Comparison of ENCODE assay signal across 10 cellular contexts in genomic region chr17:28613916-28614315, GRCh38. TPM values are rescaled to one million over a fixed set of nuclear protein-coding genes. Genes with fewer than 3 reads are reported as not detected.
DNase-seq lines count a peak whose midpoint lies in the region; ATAC-seq and TF ChIP-seq lines count a peak whose summit lies in the region.
"Had no signal": no experiment of that assay in that cellular context is flagged by ENCODE, and none has a peak within 500 bp of the region (broad histone marks: within the 10 kb centered on the region; RNA-seq: fewer than 3 reads in every experiment).

RSKR (minus strand) TSS chr17:28614185; CDS start chr17:28614161, 24 bp downstream.

- no peak for ATAC-seq in naive thymus-derived CD8-positive, alpha-beta T cell

- H3K4me3 ChIP-seq in CD8-positive, alpha-beta memory T cell (ENCODE audit: low read length): no peak within 1 kb of the TSS
- no peak within 1 kb of the TSS for H3K4me3 ChIP-seq in Karpas-422 (ENCODE audit: low read length)
- H3K4me3 ChIP-seq: body of pancreas had no signal

- H3K27ac ChIP-seq in CD8-positive, alpha-beta memory T cell (ENCODE audit: low read depth, low read length): no peak within 1 kb of the TSS
- H3K27ac ChIP-seq in Karpas-422 (ENCODE audit: low read length) (no peak within 1 kb of the TSS), cingulate gyrus (ENCODE audit: low read depth, low read length) (peak within 1 kb of the TSS; percentile 78)
- H3K27ac ChIP-seq: body of pancreas had no signal

- H3K36me3 ChIP-seq in CD8-positive, alpha-beta memory T cell (ENCODE audit: insufficient read depth, low read length): peaks cover 31% of the 10 kb centered on the region
- H3K36me3 ChIP-seq in Karpas-422 (ENCODE audit: insufficient read depth, low read length): peaks cover 52% of the 10 kb centered on the region

- no peaks in the 10 kb centered on the region for H3K9me2 ChIP-seq in Karpas-422 (replicated peaks; ENCODE audit: insufficient read depth, low read length)

- no peak within 1 kb of the TSS for H3K4me2 ChIP-seq in Karpas-422 (ENCODE audit: low read depth, low read length, poor library complexity, severe bottlenecking)

- POLR2A ChIA-PET in CD8-positive, alpha-beta memory T cell (lab: Charles Lee): interaction anchor here (1.2 kb wide), 1 partner anchor 14 kb away, joined by 3 read pairs; no protein-coding TSS in a partner anchor
- POLR2A ChIA-PET in naive thymus-derived CD8-positive, alpha-beta T cell (lab: Charles Lee): no interaction called here

- no peak within 1 kb of the TSS for H3K9ac ChIP-seq in Karpas-422 (ENCODE audit: low read length)

- peak within 1 kb of the TSS in 6 of 8 donors; percentile 29 to 80 (median 59) for H3K27ac Mint-ChIP-seq in CD8-positive, alpha-beta memory T cell
- H3K27ac Mint-ChIP-seq in nephron progenitor cell: peak within 1 kb of the TSS; percentile 64
- H3K27ac Mint-ChIP-seq in naive thymus-derived CD8-positive, alpha-beta T cell: peak within 1 kb of the TSS in 5 of 10 donors; percentile 63 to 74 (median 64)

- H3K9me3 ChIP-seq in CD8-positive, alpha-beta memory T cell (ENCODE audit: low read length): no peaks in the 10 kb centered on the region
- H3K9me3 ChIP-seq in Karpas-422 (ENCODE audit: low read length): no peaks in the 10 kb centered on the region
- H3K9me3 ChIP-seq: body of pancreas had no signal

- peaks cover 0 to 6% (median 0%) of the 10 kb centered on the region in 3 donors for H3K4me1 Mint-ChIP-seq in CD8-positive, alpha-beta memory T cell
- H3K4me1 Mint-ChIP-seq in nephron progenitor cell: no peaks in the 10 kb centered on the region
- peaks cover 0 to 18% (median 8%) of the 10 kb centered on the region in 4 donors for H3K4me1 Mint-ChIP-seq in naive thymus-derived CD8-positive, alpha-beta T cell

- no peaks in the 10 kb centered on the region for H3K4me1 ChIP-seq in CD8-positive, alpha-beta memory T cell (ENCODE audit: insufficient read depth, low read length)
- no peaks in the 10 kb centered on the region; the same call in 1 of the 2 replicates for H3K4me1 ChIP-seq in Karpas-422 (ENCODE audit: low read length)
- H3K4me1 ChIP-seq: body of pancreas had no signal

- no peak within 1 kb of the TSS for H2AFZ ChIP-seq in Karpas-422 (ENCODE audit: low read length)

- H3K4me3 Mint-ChIP-seq in CD8-positive, alpha-beta memory T cell: no peak within 1 kb of the TSS
- no peak within 1 kb of the TSS for H3K4me3 Mint-ChIP-seq in nephron progenitor cell
- no peak within 1 kb of the TSS for H3K4me3 Mint-ChIP-seq in naive thymus-derived CD8-positive, alpha-beta T cell

- no peaks in the 10 kb centered on the region for H3K27me3 ChIP-seq in CD8-positive, alpha-beta memory T cell (ENCODE audit: insufficient read depth, low read length, poor library complexity, severe bottlenecking)
- H3K27me3 ChIP-seq in Karpas-422 (ENCODE audit: low read length): no peaks in the 10 kb centered on the region
- H3K27me3 ChIP-seq: body of pancreas had no signal

- H3K36me3 Mint-ChIP-seq in CD8-positive, alpha-beta memory T cell: peaks cover 0 to 73% (median 8%) of the 10 kb centered on the region in 3 donors
- peaks cover 53% of the 10 kb centered on the region for H3K36me3 Mint-ChIP-seq in nephron progenitor cell (ENCODE audit: low read depth)
- peaks cover 6 to 60% (median 18%) of the 10 kb centered on the region in 3 donors for H3K36me3 Mint-ChIP-seq in naive thymus-derived CD8-positive, alpha-beta T cell

- no peaks in the 10 kb centered on the region for H3K79me2 ChIP-seq in Karpas-422 (ENCODE audit: low read length)

- H4K20me1 ChIP-seq in Karpas-422 (ENCODE audit: insufficient read depth, low read depth, low read length): 0 out of 2 replicates have a peak, but pooled peaks cover 5% of the 10 kb centered on the region

- H3K27me3 Mint-ChIP-seq in CD8-positive, alpha-beta memory T cell: no peaks in the 10 kb centered on the region
- H3K27me3 Mint-ChIP-seq in nephron progenitor cell (ENCODE audit: low read depth, poor library complexity): no peaks in the 10 kb centered on the region
- no peaks in the 10 kb centered on the region for H3K27me3 Mint-ChIP-seq in naive thymus-derived CD8-positive, alpha-beta T cell

- no peak for TF ChIP-seq CTCF in nephron progenitor cell (IDR thresholded peaks at IDR 0.05)

- no peaks in the 10 kb centered on the region for H3K9me3 Mint-ChIP-seq in CD8-positive, alpha-beta memory T cell
- no peaks in the 10 kb centered on the region for H3K9me3 Mint-ChIP-seq in nephron progenitor cell
- no peaks in the 10 kb centered on the region for H3K9me3 Mint-ChIP-seq in naive thymus-derived CD8-positive, alpha-beta T cell

- DNase-seq in CD8-positive, alpha-beta memory T cell: no peak
- no peak for DNase-seq in Karpas-422
- DNase-seq in nephron progenitor cell: no peak
- no peak for DNase-seq in naive thymus-derived CD8-positive, alpha-beta T cell
- no peak for DNase-seq in NCI-H2081 treated with DMSO at 0.1 percent for 48 hours (lab: John Stamatoyannopoulos, UW)
- no peak for DNase-seq in pons (ENCODE audit: low spot score)
- no peak for DNase-seq in AML-193 (lab: John Stamatoyannopoulos, UW)
- DNase-seq: NCI-H510A had no signal

- CTCF ChIA-PET in CD8-positive, alpha-beta memory T cell (lab: Charles Lee): interaction anchor here (1.5 to 5.3 kb wide), 2 partner anchors 24 to 118 kb away, joined by 3 to 37 read pairs; no protein-coding TSS in a partner anchor

RNA-seq across cellular contexts. Expression of gene RSKR, which starts in this region (rescaled TPM):
- 10 to 100 TPM; 18.4 to 19.3 TPM for total RNA-seq in CD8-positive, alpha-beta memory T cell
- 0.22 TPM for polyA plus RNA-seq in CD8-positive, alpha-beta memory T cell
- 25.5 and 33.5 TPM in 2 replicates for total RNA-seq in Karpas-422 (2014; rRNA removed; shearing (Covaris generic); ENCODE audit: low replicate concordance)
- 10 to 100 TPM; 27.3 to 28.9 TPM for total RNA-seq in naive thymus-derived CD8-positive, alpha-beta T cell
- under 1 TPM; 0.11 to 0.75 (median 0.24) TPM for polyA plus RNA-seq in naive thymus-derived CD8-positive, alpha-beta T cell
